8 cellular contexts compared by ENCODE assay signal in genomic region chr9:128202648-128203023, GRCh38. TPM values are rescaled to one million over a fixed set of nuclear protein-coding genes. Genes with fewer than 3 reads are reported as not detected.
DNase-seq lines count a peak whose midpoint lies in the region; ATAC-seq, FAIRE-seq and TF ChIP-seq lines count a peak whose summit lies in the region.
"Had no signal": no experiment of that assay in that cellular context is flagged by ENCODE, and none has a peak within 500 bp of the region (broad histone marks: within the 10 kb centered on the region; RNA-seq: fewer than 3 reads in every experiment).

No MANE protein-coding gene starts in this region.

- no peaks in the 10 kb centered on the region; the same call in 1 of the 2 replicates for H3K79me1 ChIP-seq in H1 (ENCODE audit: low read depth, low read length)

- H2AFZ ChIP-seq in OCI-LY1 (ENCODE audit: low read length), result peak overlapping the region; percentile 79; the same call in 1 of the 2 replicates
- H2AFZ ChIP-seq in H1 (ENCODE audit: low read length), result peak overlapping the region; percentile 8; the same call in 1 of the 2 replicates

- H3F3A ChIP-seq in OCI-LY1 (ENCODE audit: insufficient read depth, low read length), result no peaks in the 10 kb centered on the region

- H4K8ac ChIP-seq in H1 (ENCODE audit: extremely low read depth, insufficient read depth, low read length), result no peak overlapping the region

- no peak overlapping the region for H2BK120ac ChIP-seq in H1 (replicated peaks; ENCODE audit: low read depth, low read length)

- FAIRE-seq in H1 (lab: Jason Lieb, UNC), result no peak
- FAIRE-seq: colon had no signal

- H4K5ac ChIP-seq in H1 (ENCODE audit: insufficient read length, low read depth, low read length), result no peak overlapping the region

- TF ChIP-seq CTCF in OCI-LY1 (IDR thresholded peaks at IDR 0.05; ENCODE audit: low read length) (no peak), H1 (IDR thresholded peaks at IDR 0.05; ENCODE audit: control extremely low read depth in 1 of 3, insufficient read depth in 1 of 3, low read depth in 1 of 3, low read length in 3 of 3) (no peak), GM13977 (IDR thresholded peaks at IDR 0.05; ENCODE audit: extremely low read depth, insufficient read depth, missing control alignments) (no peak)

- H3K79me2 ChIP-seq in OCI-LY1 (ENCODE audit: insufficient read depth, low read length) (no peaks in the 10 kb centered on the region), H1 (ENCODE audit: control insufficient read depth in 1 of 2, insufficient read depth in 2 of 2, low read length in 2 of 2) (peaks cover 0 to 3% of the 10 kb centered on the region in 2 experiments; a peak in 1 of 4 replicates)

- H3K9me3 ChIP-seq in OCI-LY1 (ENCODE audit: low read length) (no peaks in the 10 kb centered on the region), H1 (ENCODE audit: insufficient read depth in 2 of 2, low read depth in 1 of 2, low read length in 1 of 2) (no peaks in the 10 kb centered on the region)

- H2BK12ac ChIP-seq in H1 (ENCODE audit: low read depth, low read length), result no peak overlapping the region

- H3K9me2 ChIP-seq in OCI-LY1 (ENCODE audit: low read depth, low read length), result no peaks in the 10 kb centered on the region

- ATAC-seq in GM19452 (IDR thresholded peaks at IDR 0.05; ENCODE audit: unreplicated experiment) (peak; percentile 18), HG03108 (IDR thresholded peaks at IDR 0.05; ENCODE audit: unreplicated experiment) (no peak)

- H3K36me3 ChIP-seq in OCI-LY1 (ENCODE audit: insufficient read depth, low read length) (no peaks in the 10 kb centered on the region), H1 (ENCODE audit: control insufficient read depth in 2 of 4, insufficient read depth in 4 of 4, low read length in 3 of 4) (no peaks in the 10 kb centered on the region)

- H3K27me3 ChIP-seq in OCI-LY1 (ENCODE audit: insufficient read depth, low read length), result peaks cover 22% of the 10 kb centered on the region; the same call in 1 of the 2 replicates
- no peaks in the 10 kb centered on the region for H3K27me3 ChIP-seq in H1 (replicated peaks in 1 of 4; ENCODE audit: control insufficient read depth in 3 of 4, extremely low read depth in 1 of 4, insufficient read depth in 3 of 4, low read length in 3 of 4)

- H3K14ac ChIP-seq in H1 (ENCODE audit: insufficient read length), result no peak overlapping the region

- H3K9ac ChIP-seq in OCI-LY1 (ENCODE audit: low read length) (no peak overlapping the region; the same call in 1 of the 2 replicates), H1 (replicated peaks in 1 of 4; ENCODE audit: extremely low read depth in 1 of 4, low read depth in 3 of 4, low read length in 3 of 4) (no peak overlapping the region)

- peaks cover 6% of the 10 kb centered on the region; the same call in 1 of the 2 replicates for H3K23me2 ChIP-seq in H1 (ENCODE audit: low read depth, low read length)

- no peak overlapping the region for H3K27ac ChIP-seq in OCI-LY1 (ENCODE audit: low read depth, low read length, poor library complexity, severe bottlenecking)
- no peak overlapping the region for H3K27ac ChIP-seq in H1 (ENCODE audit: low read depth, low read length)

- 0 out of 2 replicates have a peak overlapping the region, but pooled peaks have one; percentile 31 for H2BK5ac ChIP-seq in H1 (ENCODE audit: low read depth, low read length)

- H2BK15ac ChIP-seq in H1 (ENCODE audit: low read length), result no peak overlapping the region

- H4K91ac ChIP-seq in H1 (replicated peaks; ENCODE audit: insufficient read length, low read length), result no peak overlapping the region

- no peak for TF ChIP-seq RAD21 in H1 (IDR thresholded peaks at IDR 0.05 in 1 of 2, conservative IDR thresholded peaks at IDR 0.05 in 1 of 2; ENCODE audit: low read depth in 2 of 2, low read length in 2 of 2)

- no peak for DNase-seq in H1 (ENCODE audit: low read depth in 1 of 2, low spot score in 2 of 2)
- no peak for DNase-seq in skeletal muscle cell (ENCODE audit: low read depth)
- DNase-seq in stimulated activated CD4-positive, alpha-beta T cell treated with anti-CD3 and anti-CD28 coated beads, Interleukin-2, amount 100 ng/mL, for 24 hours, result no peak
- no peak for DNase-seq in GM13977 (ENCODE audit: low spot score)

- CTCF ChIA-PET in H1 (lab: Charles Lee; ENCODE audit: partially characterized antibody), result interaction anchor here (0.7 to 1.0 kb wide), 4 partner anchors 10 to 16 kb away, joined by 3 to 4 read pairs (median 4); no protein-coding TSS in a partner anchor

- 70% methylated on average over 2 of the region's 2 CpGs; no CpG with 5 or more reads in 1 of the 2 experiments for WGBS in H1 (ENCODE audit: extremely low coverage in 1 of 2, insufficient coverage in 1 of 2, insufficient read length in 1 of 2, insufficient replicate concordance in 2 of 2, low coverage in 1 of 2, low lambda C conversion rate in 2 of 2, missing lambda C conversion rate in 1 of 2), 2 experiments

- no peak overlapping the region for H3K56ac ChIP-seq in H1 (replicated peaks; ENCODE audit: insufficient read length, low read depth, low read length)

- no peak overlapping the region for H2AK5ac ChIP-seq in H1 (ENCODE audit: low read depth, low read length)

- peak overlapping the region; percentile 97 for H3K4me2 ChIP-seq in OCI-LY1 (ENCODE audit: low read length)
- peak overlapping the region; percentile 66 to 74 for H3K4me2 ChIP-seq in H1 (ENCODE audit: insufficient read depth in 1 of 2, low read depth in 2 of 2, low read length in 2 of 2)

- POLR2A ChIA-PET in H1 (lab: Charles Lee; ENCODE audit: partially characterized antibody), result interaction anchor here (1.0 to 1.8 kb wide), 2 partner anchors 16 to 42 kb away, joined by 3 to 6 read pairs; partner anchors contain the start of gene BBLN

- H3K4me1 ChIP-seq in OCI-LY1 (ENCODE audit: insufficient read depth, low read length, severe bottlenecking) (peaks cover 23% of the 10 kb centered on the region), H1 (replicated peaks in 1 of 4; ENCODE audit: control insufficient read depth in 3 of 4, insufficient read depth in 4 of 4, low read length in 3 of 4) (peaks cover 3 to 11% (median 9%) of the 10 kb centered on the region in 4 experiments; a peak in 6 of 7 replicates)

- no peak overlapping the region for H2BK20ac ChIP-seq in H1 (ENCODE audit: low read length)

- H3K4ac ChIP-seq in H1 (replicated peaks; ENCODE audit: insufficient read length, low read depth, low read length), result no peak overlapping the region

- in situ Hi-C loops in GM13977 (cut with MboI; ENCODE audit: low pct_unique_long_range_greater_than_20kb, low sequenced_read_pairs, unreplicated experiment), result no loop called here

- no peak overlapping the region; the same call in 1 of the 2 replicates for H3K18ac ChIP-seq in H1 (ENCODE audit: extremely low read depth, low read length)

- H3K23ac ChIP-seq in H1 (ENCODE audit: insufficient read length), result no peak overlapping the region

- TF ChIP-seq EP300 in H1 (IDR thresholded peaks at IDR 0.05; ENCODE audit: borderline replicate concordance in 1 of 2, low read depth in 2 of 2, low read length in 2 of 2), result no peak

- no peak for TF ChIP-seq POLR2A in H1 (IDR thresholded peaks at IDR 0.05; ENCODE audit: control extremely low read depth in 1 of 2, low read depth in 2 of 2, low read length in 2 of 2)

- H4K20me1 ChIP-seq in OCI-LY1 (ENCODE audit: insufficient read depth, low read length), result no peaks in the 10 kb centered on the region
- peaks cover 0 to 2% of the 10 kb centered on the region in 2 experiments for H4K20me1 ChIP-seq in H1 (replicated peaks in 1 of 2; ENCODE audit: control insufficient read depth in 1 of 2, insufficient read depth in 2 of 2, low read length in 2 of 2)

- H3K4me3 ChIP-seq in OCI-LY1 (ENCODE audit: low read depth, low read length, poor library complexity, severe bottlenecking) (peak overlapping the region; percentile 71), H1 (ENCODE audit: extremely low read depth in 1 of 4, insufficient read depth in 2 of 4, low read depth in 3 of 4, low read length in 4 of 4) (peak overlapping the region in 2 of 4 experiments; percentile 55 to 93; a peak in 1 of 8 replicates), skeletal muscle cell (ENCODE audit: low read depth, low read length) (peak overlapping the region; percentile 24)

RNA-seq across cellular contexts. Expression of gene DNM1, which starts 0.5 kb away (rescaled TPM):
- 43.7 and 62.7 TPM in 2 replicates for total RNA-seq in H1 (2021; fragmentation: NEBNext Ultra II Directional; extraction: Animal tissue kit (Norgen Biotek cat#: 25700))
- 34.3 and 55.4 TPM in 2 replicates for polyA plus RNA-seq in H1 (2011; rRNA removed)
- 38.5 TPM for polyA plus RNA-seq in H1 (2011; cell fraction: cytosol; rRNA removed)
- 182 TPM for polyA plus RNA-seq in H1 (2011; cell fraction: nucleus; rRNA removed)
- polyA plus RNA-seq in H1 (2012, experiment 1 of 2), result 63.2 to 75.1 TPM (median 67.5 TPM) in 4 replicates
- 27.0 TPM for polyA plus RNA-seq in H1 (2012, experiment 2 of 2)
- polyA plus RNA-seq in H1 (2013, experiment 1 of 2), result 35.2 TPM
- polyA plus RNA-seq in H1 (2013, experiment 2 of 2), result 29.3 TPM
- polyA minus RNA-seq in H1 (2011; rRNA and poly(A)+ RNA removed), result 80.1 and 86.2 TPM in 2 replicates
- polyA minus RNA-seq in H1 (2011; cell fraction: cytosol; rRNA and poly(A)+ RNA removed), result 43.2 TPM
- 108 TPM for polyA minus RNA-seq in H1 (2011; cell fraction: nucleus; rRNA and poly(A)+ RNA removed)

RNA-seq across cellular contexts. Expression of gene CIZ1, which starts 11.3 kb away (rescaled TPM):
- 103 and 107 TPM in 2 replicates for total RNA-seq in H1 (2021; fragmentation: NEBNext Ultra II Directional; extraction: Animal tissue kit (Norgen Biotek cat#: 25700))
- 66.0 and 87.0 TPM in 2 replicates for polyA plus RNA-seq in H1 (2011; rRNA removed)
- 40.7 TPM for polyA plus RNA-seq in H1 (2011; cell fraction: cytosol; rRNA removed)
- polyA plus RNA-seq in H1 (2011; cell fraction: nucleus; rRNA removed), result 107 TPM
- polyA plus RNA-seq in H1 (2012, experiment 1 of 2), result 80.8 to 92.5 TPM (median 90.4 TPM) in 4 replicates
- polyA plus RNA-seq in H1 (2012, experiment 2 of 2), result 78.0 TPM
- 77.5 TPM for polyA plus RNA-seq in H1 (2013, experiment 1 of 2)
- polyA plus RNA-seq in H1 (2013, experiment 2 of 2), result 83.3 TPM
- polyA minus RNA-seq in H1 (2011; rRNA and poly(A)+ RNA removed), result 38.7 and 39.7 TPM in 2 replicates
- polyA minus RNA-seq in H1 (2011; cell fraction: cytosol; rRNA and poly(A)+ RNA removed), result 51.8 TPM
- polyA minus RNA-seq in H1 (2011; cell fraction: nucleus; rRNA and poly(A)+ RNA removed), result 36.3 TPM

RNA-seq across cellular contexts. Expression of gene BBLN, which starts 42.6 kb away (rescaled TPM):
- total RNA-seq in H1 (2021; fragmentation: NEBNext Ultra II Directional; extraction: Animal tissue kit (Norgen Biotek cat#: 25700)), result 63.1 and 66.4 TPM in 2 replicates
- 164 and 264 TPM in 2 replicates for polyA plus RNA-seq in H1 (2011; rRNA removed)
- polyA plus RNA-seq in H1 (2011; cell fraction: cytosol; rRNA removed), result 116 TPM
- polyA plus RNA-seq in H1 (2011; cell fraction: nucleus; rRNA removed), result 130 TPM
- polyA plus RNA-seq in H1 (2012, experiment 1 of 2), result 55.4 to 92.3 TPM (median 90.9 TPM) in 4 replicates
- 146 TPM for polyA plus RNA-seq in H1 (2012, experiment 2 of 2)
- polyA plus RNA-seq in H1 (2013, experiment 1 of 2), result 82.3 TPM
- 81.6 TPM for polyA plus RNA-seq in H1 (2013, experiment 2 of 2)
- 11.2 and 14.2 TPM in 2 replicates for polyA minus RNA-seq in H1 (2011; rRNA and poly(A)+ RNA removed)
- polyA minus RNA-seq in H1 (2011; cell fraction: cytosol; rRNA and poly(A)+ RNA removed), result 40.3 TPM
- 35.9 TPM for polyA minus RNA-seq in H1 (2011; cell fraction: nucleus; rRNA and poly(A)+ RNA removed)

RNA-seq across cellular contexts. Expression of gene LCN2, which starts 53.4 kb away (rescaled TPM):
- total RNA-seq in H1 (2021; fragmentation: NEBNext Ultra II Directional; extraction: Animal tissue kit (Norgen Biotek cat#: 25700)), result 1.1 and 1.4 TPM in 2 replicates
- 1.6 TPM in 2 replicates for polyA plus RNA-seq in H1 (2011; rRNA removed)
- 0.93 TPM for polyA plus RNA-seq in H1 (2011; cell fraction: cytosol; rRNA removed)
- polyA plus RNA-seq in H1 (2011; cell fraction: nucleus; rRNA removed), result 2.2 TPM
- 0.75 to 1.4 TPM (median 1.2 TPM) in 4 replicates for polyA plus RNA-seq in H1 (2012, experiment 1 of 2)
- polyA plus RNA-seq in H1 (2012, experiment 2 of 2), result 0.84 TPM
- polyA plus RNA-seq in H1 (2013, experiment 1 of 2), result 1.1 TPM
- polyA plus RNA-seq in H1 (2013, experiment 2 of 2), result 1.4 TPM
- polyA minus RNA-seq in H1 (2011; rRNA and poly(A)+ RNA removed), result not detected in 2 replicates
- polyA minus RNA-seq in H1 (2011; cell fraction: cytosol; rRNA and poly(A)+ RNA removed), result not detected
- polyA minus RNA-seq in H1 (2011; cell fraction: nucleus; rRNA and poly(A)+ RNA removed), result not detected
